Comparison of ENCODE assay signal across 18 cellular contexts in genomic region chr10:131231965-131232541, GRCh38.
DNase-seq lines count a peak whose midpoint lies in the region; ATAC-seq, FAIRE-seq and TF ChIP-seq lines count a peak whose summit lies in the region.
"Had no signal": no experiment of that assay in that cellular context is flagged by ENCODE, and none has a peak within 500 bp of the region (broad histone marks: within the 10 kb centered on the region; RNA-seq: fewer than 3 reads in every experiment).

No MANE protein-coding gene starts in this region.

- H3K18ac ChIP-seq in H9 (ENCODE audit: insufficient read length, low read depth, low read length): no peak overlapping the region

- H3K79me1 ChIP-seq in H9 (ENCODE audit: insufficient read depth, low read depth, low read length, poor library complexity, severe bottlenecking): no peaks in the 10 kb centered on the region

- no peak for TF ChIP-seq CTCF in H9 (conservative IDR thresholded peaks at IDR 0.05)
- TF ChIP-seq CTCF in GM13977 (IDR thresholded peaks at IDR 0.05; ENCODE audit: extremely low read depth, insufficient read depth, missing control alignments): no peak

- H3K4ac ChIP-seq in H9 (ENCODE audit: low read depth, low read length): no peak overlapping the region

- H4K91ac ChIP-seq in H9 (ENCODE audit: insufficient read length, low read depth, low read length): no peak overlapping the region

- H2AFZ ChIP-seq in H9 (ENCODE audit: low read length): no peak overlapping the region
- H2AFZ ChIP-seq: GM23338 had no signal

- no CpG with 5 or more reads among the region's 15 CpGs for WGBS in H9 (ENCODE audit: extremely low coverage, insufficient read length, low lambda C conversion rate)

- no peak overlapping the region for H2BK12ac ChIP-seq in H9 (ENCODE audit: insufficient read length, low read depth, low read length)

- H3K14ac ChIP-seq in H9 (ENCODE audit: insufficient read depth, low read length): peak overlapping the region; percentile 10; the same call in 1 of the 2 replicates

- no peak overlapping the region for H2BK120ac ChIP-seq in H9 (ENCODE audit: low read depth, low read length, poor library complexity, severe bottlenecking)

- H3K27ac ChIP-seq in H9 (ENCODE audit: insufficient read length, low read depth, low read length): no peak overlapping the region

- H3K23ac ChIP-seq in H9 (ENCODE audit: insufficient read length, low read depth, low read length): no peak overlapping the region

- no peak overlapping the region for H3T11ph ChIP-seq in H9 (ENCODE audit: low read length)

- H3K27me3 ChIP-seq in H9 (ENCODE audit: insufficient read depth, low read length): no peaks in the 10 kb centered on the region

- H3K27me3 Mint-ChIP-seq in H9 (ENCODE audit: low read depth): no peaks in the 10 kb centered on the region

- H3K4me3 Mint-ChIP-seq in H9: no peak overlapping the region
- H3K4me3 Mint-ChIP-seq: GM23338; HFFc6; T-helper 2 cell treated with Interferon-gamma antibody and Interleukin-4, amounts not matched to agents 5 μg/mL and 100 μg/mL, for 36 hours had no signal

- no peaks in the 10 kb centered on the region for H3K79me2 ChIP-seq in H9 (ENCODE audit: insufficient read depth, low read length)

- peaks cover 7 to 11% of the 10 kb centered on the region in 2 experiments; a peak in 3 of 5 replicates for H3K9me3 Mint-ChIP-seq in H9
- H3K9me3 Mint-ChIP-seq: T-helper 2 cell treated with Interferon-gamma antibody and Interleukin-4, amounts not matched to agents 5 μg/mL and 100 μg/mL, for 36 hours had no signal

- peaks cover 2 to 17% (median 5%) of the 10 kb centered on the region in 3 experiments; a peak in 5 of 7 replicates for H3K36me3 Mint-ChIP-seq in H9 (ENCODE audit: insufficient read depth in 1 of 3, low read depth in 3 of 3)

- no peaks in the 10 kb centered on the region for H4K20me1 ChIP-seq in H9 (ENCODE audit: control insufficient read depth, insufficient read depth, insufficient read length)

- no peaks in the 10 kb centered on the region for H3K9me3 ChIP-seq in H9 (ENCODE audit: control insufficient read depth, low read depth, low read length)

- H4K5ac ChIP-seq in H9 (ENCODE audit: insufficient read length, low read depth, low read length): no peak overlapping the region

- H2AK5ac ChIP-seq in H9 (ENCODE audit: insufficient read length, low read length): no peak overlapping the region

- no peaks in the 10 kb centered on the region for H3K23me2 ChIP-seq in H9 (ENCODE audit: insufficient read length, low read depth, low read length, poor library complexity, severe bottlenecking)

- in situ Hi-C loops in GM13977 (cut with MboI; ENCODE audit: low pct_unique_long_range_greater_than_20kb, low sequenced_read_pairs, unreplicated experiment): no loop called here

- no peak overlapping the region for H2BK5ac ChIP-seq in H9 (ENCODE audit: insufficient read length, low read length)

- no peak for FAIRE-seq in HTR-8/SVneo (lab: Jason Lieb, UNC)
- FAIRE-seq: GM12878 had no signal

- no peak overlapping the region for H3K27ac Mint-ChIP-seq in H9
- H3K27ac Mint-ChIP-seq: GM23338; HFFc6; T-helper 2 cell treated with Interferon-gamma antibody and Interleukin-4, amounts not matched to agents 5 μg/mL and 100 μg/mL, for 36 hours had no signal

- peak; percentile 20 for ATAC-seq in esophagus mucosa
- ATAC-seq in HG03439 (IDR thresholded peaks at IDR 0.05; ENCODE audit: unreplicated experiment): no peak
- ATAC-seq: GM12878, GM23338 had no signal

- peaks cover 15% of the 10 kb centered on the region in 2 experiments for H3K4me1 Mint-ChIP-seq in H9
- H3K4me1 Mint-ChIP-seq: GM23338 had no signal

- no peak overlapping the region for H3K4me2 ChIP-seq in H9 (ENCODE audit: insufficient read depth, insufficient read length, low read length)
- H3K4me2 ChIP-seq: GM23338 had no signal

- DNase-seq in DMS79 (lab: John Stamatoyannopoulos, UW) (peak; percentile 12), H9 (no peak), NCI-H345 (lab: John Stamatoyannopoulos, UW) (peak; percentile 74), GM13977 (ENCODE audit: low spot score) (no peak), D341Med (ENCODE audit: low spot score) (no peak), HTR-8/SVneo (ENCODE audit: insufficient read length, low spot score) (no peak)
- DNase-seq: DMS153, HFFc6, MM.1S, NCI-H1930, NCI-H510A, RPMI8226, SW 1271 had no signal

- H2BK20ac ChIP-seq in H9 (ENCODE audit: low read depth, low read length, poor library complexity, severe bottlenecking): no peak overlapping the region

- no peak overlapping the region for H3K56ac ChIP-seq in H9 (ENCODE audit: insufficient read length, low read depth, low read length)

- no peak overlapping the region for H3K9ac ChIP-seq in H9 (ENCODE audit: extremely low read depth, insufficient read length, low read length)

- no peak overlapping the region for H2BK15ac ChIP-seq in H9 (ENCODE audit: low read depth, low read length)

- no peaks in the 10 kb centered on the region; the same call in 1 of the 2 replicates for H3K4me1 ChIP-seq in H9 (ENCODE audit: insufficient read depth, low read length)

- no peak overlapping the region for H4K8ac ChIP-seq in H9 (replicated peaks; ENCODE audit: insufficient read length, low read depth, low read length)

Comparison
In these comparisons a context has a peak if more than half of its experiments do, and no peak if none do; other contexts are left out.
1. DNase-seq: peak in DMS79 (single experiment) and NCI-H345 (single experiment); none in H9 (single experiment), GM13977 (single experiment), D341Med (single experiment) and HTR-8/SVneo (single experiment).